In genomic region chr22:42171946-42172345, GRCh38 we compare ENCODE assay signal across 15 cellular contexts. TPM values are rescaled to one million over a fixed set of nuclear protein-coding genes. Genes with fewer than 3 reads are reported as not detected.
A peak's percentile ranks its signal among the peaks of the same experiment; 100 is the strongest.
DNase-seq lines count a peak whose midpoint lies in the region; ATAC-seq, FAIRE-seq and TF ChIP-seq lines count a peak whose summit lies in the region.
"Had no signal": no experiment of that assay in that cellular context is flagged by ENCODE, and none has a peak within 500 bp of the region (broad histone marks: within the 10 kb centered on the region; RNA-seq: fewer than 3 reads in every experiment).

No MANE protein-coding gene starts in this region.

- FAIRE-seq in small intestine (lab: Jason Lieb, UNC), result no peak

- peaks cover 40 to 59% (median 51%) of the 10 kb centered on the region in 3 donors for H3K4me1 Mint-ChIP-seq in CD8-positive, alpha-beta memory T cell
- peaks cover 44% of the 10 kb centered on the region for H3K4me1 Mint-ChIP-seq in glutamatergic neuron (ENCODE audit: low read depth, unreplicated experiment)

- no peaks in the 10 kb centered on the region for H3K9me3 Mint-ChIP-seq in CD8-positive, alpha-beta memory T cell
- H3K9me3 Mint-ChIP-seq in glutamatergic neuron (ENCODE audit: unreplicated experiment), result peaks cover 10% of the 10 kb centered on the region
- H3K9me3 Mint-ChIP-seq: activated naive CD4-positive, alpha-beta T cell treated with anti-CD3 and anti-CD28 coated beads, Interleukin-2, amount 10 ng/mL, durations not matched to agents 7 days and 5 days; memory B cell had no signal

- no peak overlapping the region for H3K4me3 Mint-ChIP-seq in CD8-positive, alpha-beta memory T cell
- peak overlapping the region; percentile 59 for H3K4me3 Mint-ChIP-seq in glutamatergic neuron (ENCODE audit: unreplicated experiment)
- H3K4me3 Mint-ChIP-seq: activated naive CD4-positive, alpha-beta T cell treated with anti-CD3 and anti-CD28 coated beads, Interleukin-2, amount 10 ng/mL, durations not matched to agents 7 days and 5 days; CD14-positive monocyte; memory B cell had no signal

- H3K9ac ChIP-seq in SK-N-MC (ENCODE audit: insufficient read length), result no peak overlapping the region

- H3K27me3 ChIP-seq in CD8-positive, alpha-beta memory T cell (ENCODE audit: insufficient read depth, low read length, poor library complexity, severe bottlenecking), result no peaks in the 10 kb centered on the region
- no peaks in the 10 kb centered on the region for H3K27me3 ChIP-seq in small intestine (ENCODE audit: control insufficient read depth in 2 of 2, insufficient read depth in 2 of 2, low read length in 2 of 2)
- H3K27me3 ChIP-seq: foreskin keratinocyte, testis had no signal

- CTCF ChIA-PET in CD8-positive, alpha-beta memory T cell (lab: Charles Lee), result interaction anchor here (1.8 to 6.7 kb wide), 2 partner anchors 30 to 266 kb away, joined by 4 to 54 read pairs; no protein-coding TSS in a partner anchor

- peaks cover 0 to 54% (median 9%) of the 10 kb centered on the region in 3 donors for H3K36me3 Mint-ChIP-seq in CD8-positive, alpha-beta memory T cell
- no peaks in the 10 kb centered on the region for H3K36me3 Mint-ChIP-seq in glutamatergic neuron (ENCODE audit: unreplicated experiment)

- POLR2A ChIA-PET in CD8-positive, alpha-beta memory T cell (lab: Charles Lee), result interaction anchor here (0.6 kb wide), 1 partner anchor 20 kb away, joined by 3 read pairs; no protein-coding TSS in a partner anchor

- H3K4me3 ChIP-seq in CD8-positive, alpha-beta memory T cell (ENCODE audit: low read length), result no peak overlapping the region
- H3K4me3 ChIP-seq in SK-N-MC (no peak overlapping the region), small intestine (ENCODE audit: low read depth in 1 of 2, low read length in 2 of 2) (no peak overlapping the region)
- H3K4me3 ChIP-seq: testis had no signal

- DNase-seq in CD8-positive, alpha-beta memory T cell, result no peak
- DNase-seq in SK-N-MC (ENCODE audit: low read depth, low spot score), result no peak
- DNase-seq in glutamatergic neuron, result no peak
- DNase-seq in small intestine, result no peak
- no peak for DNase-seq in activated CD4-positive, CD25-positive, alpha-beta regulatory T cell treated with anti-CD3 and anti-CD28 coated beads, Interleukin-2, amount 50 U/mL, for 72 hours
- DNase-seq in CD1c-positive myeloid dendritic cell (ENCODE audit: extremely low spot score), result no peak
- DNase-seq in NCI-H2196 treated with DMSO at 0.1 percent for 48 hours (lab: John Stamatoyannopoulos, UW; ENCODE audit: unreplicated experiment), result no peak
- DNase-seq: activated naive CD4-positive, alpha-beta T cell treated with anti-CD3 and anti-CD28 coated beads, Interleukin-2, amount 10 ng/mL, durations not matched to agents 7 days and 5 days; foreskin keratinocyte; Right ventricle myocardium superior; T1000; testis had no signal

- H3K27ac Mint-ChIP-seq in CD8-positive, alpha-beta memory T cell, result peak overlapping the region in 5 of 8 donors; percentile 24 to 58 (median 46)
- H3K27ac Mint-ChIP-seq in glutamatergic neuron (ENCODE audit: unreplicated experiment), result no peak overlapping the region

- no peak for TF ChIP-seq CTCF in glutamatergic neuron (IDR thresholded peaks at IDR 0.05; ENCODE audit: partially characterized antibody, unreplicated experiment)

- peaks cover 12% of the 10 kb centered on the region for H3K4me1 ChIP-seq in CD8-positive, alpha-beta memory T cell (ENCODE audit: insufficient read depth, low read length)
- H3K4me1 ChIP-seq in small intestine (ENCODE audit: control insufficient read depth in 2 of 2, insufficient read depth in 1 of 2, low read depth in 1 of 2, low read length in 1 of 2), result peaks cover 8 to 21% of the 10 kb centered on the region in 2 donors
- H3K4me1 ChIP-seq: testis had no signal

- H3K36me3 ChIP-seq in CD8-positive, alpha-beta memory T cell (ENCODE audit: insufficient read depth, low read length), result peaks cover 21% of the 10 kb centered on the region
- H3K36me3 ChIP-seq in SK-N-MC (ENCODE audit: insufficient read depth, low read length) (peaks cover 15% of the 10 kb centered on the region; the same call in 1 of the 2 replicates), small intestine (ENCODE audit: control insufficient read depth in 2 of 2, insufficient read depth in 2 of 2, low read length in 2 of 2) (peaks cover 0 to 2% of the 10 kb centered on the region in 2 donors)

- no peak for ATAC-seq in HG02885 (IDR thresholded peaks at IDR 0.05; ENCODE audit: poor library complexity, unreplicated experiment)
- ATAC-seq: foreskin keratinocyte had no signal

- no peak overlapping the region for H3K27ac ChIP-seq in CD8-positive, alpha-beta memory T cell (ENCODE audit: low read depth, low read length)
- H3K27ac ChIP-seq in SK-N-MC, result peak overlapping the region; percentile 10; the same call in 1 of the 2 replicates
- peak overlapping the region; percentile 42 to 74 for H3K27ac ChIP-seq in small intestine (ENCODE audit: low read depth in 1 of 2, low read length in 1 of 2)
- H3K27ac ChIP-seq: foreskin keratinocyte, testis had no signal

- no peaks in the 10 kb centered on the region for H3K27me3 Mint-ChIP-seq in CD8-positive, alpha-beta memory T cell
- peaks cover 4% of the 10 kb centered on the region for H3K27me3 Mint-ChIP-seq in glutamatergic neuron (ENCODE audit: unreplicated experiment)
- H3K27me3 Mint-ChIP-seq: activated naive CD4-positive, alpha-beta T cell treated with anti-CD3 and anti-CD28 coated beads, Interleukin-2, amount 10 ng/mL, durations not matched to agents 7 days and 5 days; memory B cell had no signal

- no peaks in the 10 kb centered on the region for H3K9me3 ChIP-seq in CD8-positive, alpha-beta memory T cell (ENCODE audit: low read length)
- no peaks in the 10 kb centered on the region for H3K9me3 ChIP-seq in SK-N-MC (ENCODE audit: low read depth, low read length)
- H3K9me3 ChIP-seq in small intestine (ENCODE audit: control insufficient read depth, low read depth), result no peaks in the 10 kb centered on the region
- H3K9me3 ChIP-seq: testis had no signal

- 72 to 78% (median 78%) methylated on average over 6 of the region's 6 CpGs for whole genome bisulfite sequencing in small intestine, 3 donors

RNA-seq across cellular contexts. Expression of gene CYP2D6, which starts 41.3 kb away (rescaled TPM):
- total RNA-seq in CD8-positive, alpha-beta memory T cell, result 1 to 10 TPM; 1.8 to 2.2 TPM
- polyA plus RNA-seq in CD8-positive, alpha-beta memory T cell, result 0.26 TPM
- total RNA-seq in glutamatergic neuron (ENCODE audit: unreplicated experiment), result 15.9 TPM
- polyA plus RNA-seq in small intestine, result 100 to 1,000 TPM in 1 of 3 donors, 10 to 100 TPM in 1, 1 to 10 TPM in 1; 5.8 to 172 (median 38.1) TPM
- total RNA-seq: Right ventricle myocardium superior had no signal
- polyA plus RNA-seq: CD14-positive monocyte had no signal
